ENCODE assay signal across 1 cellular context in genomic region chr15:101250331-101250730, GRCh38.
TF ChIP-seq lines count a peak whose summit lies in the region.

No MANE protein-coding gene starts in this region.

TF ChIP-seq in GM23338, 12 proteins besides CTCF, POLR2A, EP300 and RAD21 (continued from another document):
- TF ChIP-seq ETS1 (IDR thresholded peaks at IDR 0.05), result no peak
- TF ChIP-seq REST (IDR thresholded peaks at IDR 0.05; ENCODE audit: unreplicated experiment), result no peak
- no peak for TF ChIP-seq ZNF114 (CRISPR knock-in tag; IDR thresholded peaks at IDR 0.05)
- TF ChIP-seq EZH2phosphoT487 (IDR thresholded peaks at IDR 0.05; ENCODE audit: unreplicated experiment), result no peak
- TF ChIP-seq JUNB (IDR thresholded peaks at IDR 0.05; ENCODE audit: unreplicated experiment), result no peak
- no peak for TF ChIP-seq EZH2 (IDR thresholded peaks at IDR 0.05; ENCODE audit: low read depth, unreplicated experiment)
- TF ChIP-seq POLR2AphosphoS5 (IDR thresholded peaks at IDR 0.05; ENCODE audit: low read depth), result no peak
